21 cellular contexts compared by ENCODE assay signal in the genomic region with DNA sequence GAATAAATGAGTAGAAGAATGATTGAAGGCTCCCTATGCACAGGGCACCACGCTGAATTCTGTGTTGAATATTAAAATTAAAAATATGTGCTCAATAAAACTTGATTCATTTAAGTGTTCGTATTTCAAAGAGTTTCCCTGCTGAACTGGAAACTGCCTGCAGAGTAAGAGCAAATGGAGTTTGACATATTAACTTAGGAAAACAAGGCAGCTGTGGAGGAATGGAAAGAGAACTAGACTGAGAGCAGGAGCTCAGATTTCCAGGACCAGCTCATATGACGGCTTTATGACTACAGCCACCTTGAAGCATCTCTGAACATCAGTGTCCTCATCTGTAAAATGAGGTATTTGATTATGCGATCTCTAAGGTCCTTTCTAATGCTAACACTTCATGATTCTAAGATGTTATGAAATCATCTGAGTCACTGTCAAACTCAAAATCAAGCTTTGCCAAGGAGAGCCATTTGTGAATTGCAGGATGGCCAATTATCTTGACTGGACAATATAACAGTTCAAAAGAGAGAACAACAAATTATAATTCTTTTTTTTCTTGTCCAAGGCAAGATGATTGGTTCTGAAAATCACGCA.
A peak's percentile ranks its signal among the peaks of the same experiment; 100 is the strongest.
DNase-seq lines count a peak whose midpoint lies in the region; ATAC-seq and TF ChIP-seq lines count a peak whose summit lies in the region.
"Had no signal": no experiment of that assay in that cellular context is flagged by ENCODE, and none has a peak within 500 bp of the region (broad histone marks: within the 10 kb centered on the region; RNA-seq: fewer than 3 reads in every experiment).

No MANE protein-coding gene starts in this region.

- intact Hi-C loops in mucosa of descending colon (cut with DNase I, micrococcal nuclease) = no loop called here

- H3K36me3 ChIP-seq in adipocyte (ENCODE audit: control insufficient read depth, insufficient read depth, low read length, severe bottlenecking) = no peaks in the 10 kb centered on the region
- no peaks in the 10 kb centered on the region for H3K36me3 ChIP-seq in mucosa of descending colon (ENCODE audit: low read depth)
- H3K36me3 ChIP-seq: BE2C, SJSA1 had no signal

- no peak overlapping the region for H3K9ac ChIP-seq in adipocyte (ENCODE audit: low read length)

- ATAC-seq in GM21619 (IDR thresholded peaks at IDR 0.05; ENCODE audit: unreplicated experiment) (no peak), mucosa of descending colon (no peak), GM18873 (IDR thresholded peaks at IDR 0.05; ENCODE audit: low FRiP score, unreplicated experiment) (no peak)

- DNase-seq in AG08395 (ENCODE audit: low spot score) = peak; percentile 36
- peak; percentile 6 for DNase-seq in EH (ENCODE audit: low read depth)
- DNase-seq in adipocyte (ENCODE audit: low read depth) = peak; percentile 47
- DNase-seq in left kidney (ENCODE audit: low read depth, low spot score) = peak; percentile 18
- DNase-seq in mucosa of descending colon = no peak
- DNase-seq in activated CD4-positive, alpha-beta T cell treated with anti-CD3 and anti-CD28 coated beads for 1 hour = no peak
- DNase-seq: BE2C; CD4-positive, alpha-beta memory T cell; DMS79 treated with DMSO at 0.1 percent for 48 hours; GF-D8; HFFc6; KG1; MM.1S; NCI-H1930; NCI-H2171; NCI-H510A treated with DMSO at 0.1 percent for 48 hours; OCI-M1; RPMI8226 had no signal

- H3K4me1 ChIP-seq in adipocyte (ENCODE audit: control insufficient read depth, insufficient read depth, low read length) = peaks cover 8% of the 10 kb centered on the region
- H3K4me1 ChIP-seq in mucosa of descending colon (ENCODE audit: low read depth) = no peaks in the 10 kb centered on the region
- H3K4me1 ChIP-seq: BE2C, SJSA1 had no signal

- no peaks in the 10 kb centered on the region for H3K9me3 ChIP-seq in adipocyte (ENCODE audit: control insufficient read depth, low read length)
- H3K9me3 ChIP-seq in mucosa of descending colon = no peaks in the 10 kb centered on the region
- H3K9me3 ChIP-seq: BE2C, SJSA1 had no signal

- H3K27me3 ChIP-seq in adipocyte (replicated peaks; ENCODE audit: control insufficient read depth, insufficient read depth, low read length) = no peaks in the 10 kb centered on the region
- H3K27me3 ChIP-seq: BE2C, SJSA1 had no signal

- H3K4me3 ChIP-seq in adipocyte (ENCODE audit: low read length) (peak overlapping the region; percentile 34), mucosa of descending colon (no peak overlapping the region)
- H3K4me3 ChIP-seq: SJSA1 had no signal

- TF ChIP-seq CTCF in mucosa of descending colon (IDR thresholded peaks at IDR 0.05) = no peak

Comparison
In these comparisons a context has a peak if more than half of its experiments do, and no peak if none do; other contexts are left out.
1. DNase-seq: peak in AG08395 (single experiment), EH (single experiment), adipocyte (single experiment) and left kidney (single experiment); none in mucosa of descending colon (0 of 3) and activated CD4-positive, alpha-beta T cell treated with anti-CD3 and anti-CD28 coated beads for 1 hour (single experiment).